In genomic region chr18:59802031-59802430, GRCh38 we compare ENCODE assay signal across 18 cellular contexts.
A peak's percentile ranks its signal among the peaks of the same experiment; 100 is the strongest.
DNase-seq lines count a peak whose midpoint lies in the region; ATAC-seq, FAIRE-seq and TF ChIP-seq lines count a peak whose summit lies in the region.
"Had no signal": no experiment of that assay in that cellular context is flagged by ENCODE, and none has a peak within 500 bp of the region (broad histone marks: within the 10 kb centered on the region; RNA-seq: fewer than 3 reads in every experiment).

No MANE protein-coding gene starts in this region.

- H3K4me1 Mint-ChIP-seq in chondrocyte (ENCODE audit: low read depth): peaks cover 3% of the 10 kb centered on the region

- no peaks in the 10 kb centered on the region for H3K9me3 Mint-ChIP-seq in chondrocyte (ENCODE audit: low read depth)
- H3K9me3 Mint-ChIP-seq: activated naive CD4-positive, alpha-beta T cell treated with anti-CD3 and anti-CD28 coated beads for 36 hours; T-cell had no signal

- no peak for TF ChIP-seq CTCF in chondrocyte (IDR thresholded peaks at IDR 0.05)

- no peak overlapping the region for H3K27ac ChIP-seq in BLaER1
- H3K27ac ChIP-seq: ovary, uterus had no signal

- H3K27ac Mint-ChIP-seq in chondrocyte (ENCODE audit: unreplicated experiment): no peak overlapping the region
- H3K27ac Mint-ChIP-seq: activated CD4-positive, alpha-beta T cell treated with anti-CD3 and anti-CD28 coated beads for 36 hours; activated naive CD4-positive, alpha-beta T cell treated with anti-CD3 and anti-CD28 coated beads for 36 hours had no signal

- no peak for FAIRE-seq in HTR-8/SVneo (lab: Jason Lieb, UNC)

- H3K4me3 ChIP-seq in BLaER1: no peak overlapping the region
- H3K4me3 ChIP-seq: ovary, uterus had no signal

- peak overlapping the region; percentile 30 for H3K4me2 ChIP-seq in BLaER1

- H3K36me3 ChIP-seq in BLaER1: no peaks in the 10 kb centered on the region
- H3K36me3 ChIP-seq: ovary, uterus had no signal

- no peak overlapping the region for H3K4me3 Mint-ChIP-seq in chondrocyte (ENCODE audit: unreplicated experiment)
- H3K4me3 Mint-ChIP-seq: activated CD4-positive, alpha-beta T cell treated with anti-CD3 and anti-CD28 coated beads for 36 hours; activated naive CD4-positive, alpha-beta T cell treated with anti-CD3 and anti-CD28 coated beads for 36 hours; T-cell had no signal

- no peaks in the 10 kb centered on the region for H4K20me1 ChIP-seq in BLaER1

- no peaks in the 10 kb centered on the region for H3K27me3 ChIP-seq in BLaER1
- H3K27me3 ChIP-seq: ovary, uterus had no signal

- DNase-seq in putamen (ENCODE audit: low spot score) (no peak), HTR-8/SVneo (ENCODE audit: insufficient read length, low spot score) (no peak), chondrocyte (ENCODE audit: low spot score) (no peak)
- DNase-seq: ACHN; activated CD4-positive, alpha-beta T cell treated with anti-CD3 and anti-CD28 coated beads for 36 hours; activated naive CD4-positive, alpha-beta T cell treated with anti-CD3 and anti-CD28 coated beads for 36 hours; hypothalamus; KG1; mammary epithelial cell; NCI-H2107; ovary; T-cell; uterus had no signal

- peaks cover 9% of the 10 kb centered on the region for H3K4me1 ChIP-seq in BLaER1
- H3K4me1 ChIP-seq: uterus had no signal

- ATAC-seq in GM18907 (IDR thresholded peaks at IDR 0.05; ENCODE audit: unreplicated experiment) (peak; percentile 88), GM21786 (IDR thresholded peaks at IDR 0.05; ENCODE audit: unreplicated experiment) (peak; percentile 67), HG03439 (IDR thresholded peaks at IDR 0.05; ENCODE audit: unreplicated experiment) (peak; percentile 74), GM19397 (IDR thresholded peaks at IDR 0.05; ENCODE audit: unreplicated experiment) (no peak)
- ATAC-seq: activated CD4-positive, alpha-beta T cell treated with anti-CD3 and anti-CD28 coated beads for 36 hours; T-cell had no signal

- H3K27me3 Mint-ChIP-seq in chondrocyte (ENCODE audit: low read depth): no peaks in the 10 kb centered on the region
- H3K27me3 Mint-ChIP-seq: activated CD4-positive, alpha-beta T cell treated with anti-CD3 and anti-CD28 coated beads for 36 hours; T-cell had no signal

- H3K9me3 ChIP-seq in BLaER1: no peaks in the 10 kb centered on the region
- H3K9me3 ChIP-seq: ovary, uterus had no signal

- no peaks in the 10 kb centered on the region for H3K36me3 Mint-ChIP-seq in chondrocyte (ENCODE audit: low read depth)
- H3K36me3 Mint-ChIP-seq: T-cell had no signal

- H3K9ac ChIP-seq in BLaER1: no peak overlapping the region
